2 cellular contexts compared by ENCODE assay signal in the genomic region with DNA sequence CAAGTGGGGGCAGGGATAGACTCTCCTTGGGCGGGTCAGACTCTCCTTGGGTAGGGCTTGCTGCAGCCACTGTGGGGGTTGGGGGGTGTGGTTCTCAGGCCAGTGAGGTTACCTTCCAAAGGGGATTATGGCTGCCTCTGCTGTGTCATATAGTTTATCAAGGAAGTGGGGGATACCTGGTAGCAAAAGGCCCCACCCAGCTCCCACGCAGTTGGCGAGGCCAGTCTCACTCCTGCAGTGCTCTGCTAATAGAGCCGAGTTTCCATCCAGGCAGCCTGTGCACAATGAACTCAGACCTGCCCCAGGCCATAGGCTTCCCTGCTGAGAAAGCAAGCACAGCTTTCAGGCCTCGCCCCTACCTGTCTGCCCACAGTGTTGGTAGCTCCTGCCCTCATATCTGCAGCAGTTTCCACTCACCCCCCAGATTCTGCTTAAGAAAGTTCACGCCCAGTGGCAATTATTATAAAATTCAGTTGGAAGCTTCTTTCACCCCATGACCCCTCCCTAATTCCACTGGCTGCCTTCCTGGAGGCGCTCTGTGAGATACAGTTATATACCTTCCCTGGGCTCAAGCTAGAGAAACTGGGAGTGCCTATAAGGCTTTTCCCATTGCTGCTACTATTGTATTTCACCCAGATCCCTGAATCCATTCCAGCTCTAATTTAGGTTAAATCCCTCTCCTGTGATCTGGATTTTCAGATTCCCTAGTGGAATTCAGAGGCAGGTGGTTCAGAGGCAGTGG.
TF ChIP-seq lines count a peak whose summit lies in the region.

No MANE protein-coding gene starts in this region.

TF ChIP-seq in A549, 52 proteins besides CTCF, POLR2A, EP300 and RAD21:
- no peak for TF ChIP-seq FOSL2 (IDR thresholded peaks at IDR 0.05)
- TF ChIP-seq FOSL2 (CRISPR knock-in tag; IDR thresholded peaks at IDR 0.05) = no peak
- TF ChIP-seq HEYL (CRISPR knock-in tag; IDR thresholded peaks at IDR 0.05) = no peak
- no peak for TF ChIP-seq RNF2 (IDR thresholded peaks at IDR 0.05; ENCODE audit: borderline replicate concordance, low read depth)
- no peak for TF ChIP-seq HOXA7 (CRISPR knock-in tag; IDR thresholded peaks at IDR 0.05)
- TF ChIP-seq NFE2L2 (conservative IDR thresholded peaks at IDR 0.05; ENCODE audit: low read length) = no peak

TF ChIP-seq in K562, 482 proteins besides CTCF, POLR2A, EP300 and RAD21:
- peak; percentile 35 for TF ChIP-seq EGR1 (conservative IDR thresholded peaks at IDR 0.05)
- no peak for TF ChIP-seq CREB1 (IDR thresholded peaks at IDR 0.05)
- TF ChIP-seq CREB1 (CRISPR knock-in tag; IDR thresholded peaks at IDR 0.05) = no peak
- peak; percentile 16; the same call in 1 of the 2 replicates for TF ChIP-seq CREM (IDR thresholded peaks at IDR 0.05; ENCODE audit: low read depth)
- TF ChIP-seq NFE2 (IDR thresholded peaks at IDR 0.05; ENCODE audit: low read depth) = peak; percentile 56; the same call in 1 of the 2 replicates
- TF ChIP-seq ZNF444 (CRISPR knock-in tag; IDR thresholded peaks at IDR 0.05) = no peak
- no peak for TF ChIP-seq ZNF253 (CRISPR knock-in tag; conservative IDR thresholded peaks at IDR 0.05)
- TF ChIP-seq ESRRA (IDR thresholded peaks at IDR 0.05; ENCODE audit: borderline replicate concordance, low read depth) = no peak
